9 cellular contexts compared by ENCODE assay signal in genomic region chr1:109427171-109427467, GRCh38. TPM values are rescaled to one million over a fixed set of nuclear protein-coding genes. Genes with fewer than 3 reads are reported as not detected.
DNase-seq lines count a peak whose midpoint lies in the region; ATAC-seq and TF ChIP-seq lines count a peak whose summit lies in the region.
"Had no signal": no experiment of that assay in that cellular context is flagged by ENCODE, and none has a peak within 500 bp of the region (broad histone marks: within the 10 kb centered on the region; RNA-seq: fewer than 3 reads in every experiment).

No MANE protein-coding gene starts in this region.

- TF ChIP-seq POLR2A in body of pancreas (IDR thresholded peaks at IDR 0.05), result no peak

- peaks cover 16% of the 10 kb centered on the region for H3K4me1 Mint-ChIP-seq in memory B cell

- intact Hi-C loops in heart right ventricle (cut with DNase I), result loop anchor here in 6 of 10 donors (2.0 to 10.0 kb wide), 5 partner anchors 40 to 105 kb away; partner anchors contain the start of genes SYPL2 (in 3 of the 6) and ATXN7L2 (in 2 of the 6)
- intact Hi-C loops in Right ventricle myocardium inferior (cut with DNase I), result loop anchor here (5.0 kb wide), 2 partner anchors 55 to 105 kb away; partner anchors contain the start of gene ATXN7L2
- intact Hi-C loops in body of pancreas (cut with DNase I), result no loop called here
- intact Hi-C loops in sciatic nerve (cut with DNase I), result no loop called here

- H3K36me3 Mint-ChIP-seq in memory B cell, result peaks cover 6% of the 10 kb centered on the region

- peak overlapping the region in 9 of 10 donors; percentile 76 to 96 (median 90) for H3K4me3 ChIP-seq in heart right ventricle
- peak overlapping the region; percentile 45 to 78 for H3K4me3 ChIP-seq in body of pancreas
- peak overlapping the region; percentile 50 for H3K4me3 ChIP-seq in urinary bladder (ENCODE audit: low read depth, low read length)

- ATAC-seq in heart right ventricle (no peak), Right ventricle myocardium inferior (no peak), body of pancreas (no peak), memory B cell (ENCODE audit: low read depth) (no peak), GM21367 (IDR thresholded peaks at IDR 0.05; ENCODE audit: unreplicated experiment) (no peak), sciatic nerve (no peak)

- H3K27ac ChIP-seq in heart right ventricle (peak overlapping the region; percentile 47 to 94 (median 88)), body of pancreas (peak overlapping the region in 3 of 4 donors; percentile 80 to 90 (median 88)), urinary bladder (ENCODE audit: low read depth) (no peak overlapping the region)

- DNase-seq in heart right ventricle (no peak), Right ventricle myocardium inferior (ENCODE audit: missing footprints) (no peak), body of pancreas (no peak), memory B cell (ENCODE audit: low spot score in 2 of 2) (no peak), sciatic nerve (ENCODE audit: low spot score) (no peak)
- no peak for DNase-seq in activated CD4-positive, alpha-beta T cell treated with anti-CD3 and anti-CD28 coated beads for 48 hours

- H3K9me3 Mint-ChIP-seq in memory B cell, result no peaks in the 10 kb centered on the region

- H3K27me3 ChIP-seq in heart right ventricle (no peaks in the 10 kb centered on the region), body of pancreas (no peaks in the 10 kb centered on the region)

- H3K27me3 Mint-ChIP-seq in memory B cell, result no peaks in the 10 kb centered on the region

- H3K4me1 ChIP-seq in heart right ventricle (peaks cover 0 to 44% (median 30%) of the 10 kb centered on the region in 9 donors), body of pancreas (peaks cover 30% of the 10 kb centered on the region), urinary bladder (ENCODE audit: insufficient read depth) (peaks cover 1% of the 10 kb centered on the region)

- TF ChIP-seq CTCF in heart right ventricle (IDR thresholded peaks at IDR 0.05) (no peak), body of pancreas (IDR thresholded peaks at IDR 0.05) (no peak)

- H3K36me3 ChIP-seq in heart right ventricle (peaks cover 0 to 8% (median 0%) of the 10 kb centered on the region in 9 donors), body of pancreas (replicated peaks in 1 of 2; ENCODE audit: insufficient read depth in 1 of 2, low read depth in 2 of 2) (no peaks in the 10 kb centered on the region), urinary bladder (ENCODE audit: insufficient read depth) (no peaks in the 10 kb centered on the region)

- peak overlapping the region; percentile 99 for H3K4me3 Mint-ChIP-seq in memory B cell

- WGBS in heart right ventricle, 2 donors, result 12% methylated on average over 7 of the region's 7 CpGs
- 4 to 6% methylated on average over 7 of the region's 7 CpGs for WGBS in body of pancreas, 2 donors
- WGBS in urinary bladder, result 6% methylated on average over 7 of the region's 7 CpGs

- H3K9me3 ChIP-seq in heart right ventricle (no peaks in the 10 kb centered on the region), body of pancreas (no peaks in the 10 kb centered on the region)

- H3K27ac Mint-ChIP-seq in memory B cell, result peak overlapping the region; percentile 96

RNA-seq across cellular contexts. Expression of gene PSMA5, which starts 0.9 kb away (rescaled TPM):
- total RNA-seq in heart right ventricle, result 10 to 100 TPM; 51.2 to 65.6 (median 59.2) TPM
- 10 to 100 TPM; 22.7 to 94.6 TPM for polyA plus RNA-seq in heart right ventricle
- 62.4 TPM for total RNA-seq in Right ventricle myocardium inferior
- total RNA-seq in body of pancreas, result 1 to 10 TPM; 8.6 to 8.9 TPM
- total RNA-seq in urinary bladder, result 35.5 TPM
- polyA plus RNA-seq in urinary bladder, result 53.5 TPM
- 44.8 TPM for total RNA-seq in sciatic nerve

RNA-seq across cellular contexts. Expression of gene SORT1, which starts 29.4 kb away (rescaled TPM):
- total RNA-seq in heart right ventricle (100 to 1,000 TPM; 105 to 235 (median 132) TPM), Right ventricle myocardium inferior (121 TPM), body of pancreas (10 to 100 TPM; 23.6 to 24.7 TPM), urinary bladder (26.5 TPM), sciatic nerve (111 TPM)
- polyA plus RNA-seq in heart right ventricle (10 to 100 TPM; 32.8 to 64.1 TPM), urinary bladder (30.6 TPM)

RNA-seq across cellular contexts. Expression of gene SYPL2, which starts 39.2 kb away (rescaled TPM):
- total RNA-seq in heart right ventricle (10 to 100 TPM; 25.4 to 47.3 (median 27.7) TPM), Right ventricle myocardium inferior (33.0 TPM), body of pancreas (1 to 10 TPM; 1.8 to 2.3 TPM), urinary bladder (2.4 TPM), sciatic nerve (4.2 TPM)
- polyA plus RNA-seq in heart right ventricle (10 to 100 TPM; 15.0 to 21.9 TPM), urinary bladder (4.5 TPM)
- total RNA-seq: T-helper 1 cell treated with Interleukin-12 subunit alpha and Interleukin-12 subunit beta and Interleukin-4 antibody, amounts not matched to agents 30 ng/mL and 1 ng/mL, for 36 hours had no signal

RNA-seq across cellular contexts. Expression of gene ATXN7L2, which starts 56.6 kb away (rescaled TPM):
- total RNA-seq in heart right ventricle (1 to 10 TPM; 1.8 to 3.0 (median 2.5) TPM), Right ventricle myocardium inferior (2.5 TPM), body of pancreas (1 to 10 TPM; 2.6 to 5.9 TPM), urinary bladder (2.0 TPM), sciatic nerve (5.0 TPM)
- polyA plus RNA-seq in heart right ventricle (10 to 100 TPM in 1 of 2 donors, 1 to 10 TPM in 1; 3.2 to 11.4 TPM), urinary bladder (4.0 TPM)

Comparison
In these comparisons a context has a peak if more than half of its experiments do, and no peak if none do; other contexts are left out.
1. intact Hi-C loops: an anchor here in heart right ventricle (2.0 to 10.0 kb wide) and Right ventricle myocardium inferior (5.0 kb wide); none called in body of pancreas and sciatic nerve.